9 cellular contexts compared by ENCODE assay signal in genomic region chr17:75667825-75668224, GRCh38. TPM values are rescaled to one million over a fixed set of nuclear protein-coding genes. Genes with fewer than 3 reads are reported as not detected.
DNase-seq lines count a peak whose midpoint lies in the region; ATAC-seq, FAIRE-seq and TF ChIP-seq lines count a peak whose summit lies in the region.
"Had no signal": no experiment of that assay in that cellular context is flagged by ENCODE, and none has a peak within 500 bp of the region (broad histone marks: within the 10 kb centered on the region; RNA-seq: fewer than 3 reads in every experiment).

No MANE protein-coding gene starts in this region.

- H3K9me3 Mint-ChIP-seq in stimulated activated naive B cell treated with anti-CD40 and anti-IgM and Interleukin-4, amounts not matched to agents 10 μg/mL and 1 μg/mL and 100 μg/mL, for 72 hours: peaks cover 0 to 3% of the 10 kb centered on the region in 2 donors

- ATAC-seq in HepG2 (no peak), HG03565 (IDR thresholded peaks at IDR 0.05; ENCODE audit: unreplicated experiment) (no peak), HG03139 (IDR thresholded peaks at IDR 0.05; ENCODE audit: unreplicated experiment) (no peak)
- ATAC-seq in stimulated activated naive B cell treated with anti-CD40 and anti-IgM and Interleukin-4, amounts not matched to agents 10 μg/mL and 1 μg/mL and 100 μg/mL, for 72 hours (replicated peaks): no peak

- TF ChIP-seq EP300 in HepG2 (IDR thresholded peaks at IDR 0.05; ENCODE audit: low read depth in 2 of 2, low read length in 2 of 2): no peak
- no peak for TF ChIP-seq EP300 in HepG2 (CRISPR knock-in tag; IDR thresholded peaks at IDR 0.05; ENCODE audit: borderline replicate concordance)

- H3K36me3 ChIP-seq in HEK293 (ENCODE audit: control insufficient read depth in 2 of 2, insufficient read depth in 1 of 2, low read length in 2 of 2): peaks cover 48 to 64% of the 10 kb centered on the region in 2 experiments
- H3K36me3 ChIP-seq in HepG2 (replicated peaks in 1 of 2; ENCODE audit: control insufficient read depth in 1 of 2, insufficient read depth in 2 of 2, low read length in 2 of 2): peaks cover 14 to 46% of the 10 kb centered on the region in 2 experiments
- H3K36me3 ChIP-seq in testis (ENCODE audit: low read depth, missing control alignments): no peaks in the 10 kb centered on the region

- 0% methylated on average over 4 of the region's 4 CpGs for WGBS in HepG2 (ENCODE audit: low lambda C conversion rate)
- WGBS in testis, 2 donors: 4 to 5% methylated on average over 4 of the region's 4 CpGs

- H3K4me2 ChIP-seq in HepG2 (ENCODE audit: low read depth, low read length): peak overlapping the region; percentile 82

- TF ChIP-seq POLR2A in HepG2 (IDR thresholded peaks at IDR 0.05; ENCODE audit: insufficient read depth in 1 of 2, low read depth in 2 of 2, low read length in 2 of 2) (no peak), testis (IDR thresholded peaks at IDR 0.05) (no peak)

- peaks cover 22 to 41% of the 10 kb centered on the region in 2 donors for H3K4me1 Mint-ChIP-seq in stimulated activated naive B cell treated with anti-CD40 and anti-IgM and Interleukin-4, amounts not matched to agents 10 μg/mL and 1 μg/mL and 100 μg/mL, for 72 hours

- no peak for TF ChIP-seq RAD21 in HepG2 (CRISPR knock-in tag; IDR thresholded peaks at IDR 0.05)

- H2AFZ ChIP-seq in HepG2 (ENCODE audit: low read length): no peak overlapping the region

- H3K79me2 ChIP-seq in HepG2 (ENCODE audit: insufficient read depth, low read length): peaks cover 68% of the 10 kb centered on the region

- no peak for DNase-seq in astrocyte of the cerebellum (ENCODE audit: low read depth)
- no peak for DNase-seq in HepG2 (ENCODE audit: low spot score)
- no peak for DNase-seq in testis
- DNase-seq in stimulated activated naive B cell treated with anti-CD40 and anti-IgM and Interleukin-4, amounts not matched to agents 10 μg/mL and 1 μg/mL and 100 μg/mL, for 72 hours: no peak
- no peak for DNase-seq in KBM-7

- no peaks in the 10 kb centered on the region for H3K27me3 Mint-ChIP-seq in stimulated activated naive B cell treated with anti-CD40 and anti-IgM and Interleukin-4, amounts not matched to agents 10 μg/mL and 1 μg/mL and 100 μg/mL, for 72 hours

- BruUV-seq in HepG2 (replicated peaks; lab: Mats Ljungman, UMichigan): no TSS peak

- in situ Hi-C loops in astrocyte of the cerebellum (cut with HindIII; ENCODE audit: low sequenced_read_pairs) (no loop called here), HepG2 (cut with HindIII; ENCODE audit: extremely low pct_ligation_motif_present, low pct_unique_long_range_greater_than_20kb) (no loop called here), KBM-7 (cut with MboI; ENCODE audit: low pct_unique_long_range_greater_than_20kb, low sequenced_read_pairs) (no loop called here)

- H3K4me3 Mint-ChIP-seq in stimulated activated naive B cell treated with anti-CD40 and anti-IgM and Interleukin-4, amounts not matched to agents 10 μg/mL and 1 μg/mL and 100 μg/mL, for 72 hours: no peak overlapping the region

- peaks cover 20 to 36% of the 10 kb centered on the region in 2 donors for H3K36me3 Mint-ChIP-seq in stimulated activated naive B cell treated with anti-CD40 and anti-IgM and Interleukin-4, amounts not matched to agents 10 μg/mL and 1 μg/mL and 100 μg/mL, for 72 hours

- peaks cover 6% of the 10 kb centered on the region; the same call in 1 of the 2 replicates for H4K20me1 ChIP-seq in HepG2 (ENCODE audit: insufficient read depth, low read length)

- H3K4me3 ChIP-seq in HEK293 (ENCODE audit: low read depth, low read length) (peak overlapping the region; percentile 95), astrocyte of the cerebellum (ENCODE audit: low read depth, low read length) (peak overlapping the region; percentile 75), HepG2 (replicated peaks in 1 of 3; ENCODE audit: insufficient read depth in 1 of 3, low read depth in 2 of 3, low read length in 3 of 3) (peak overlapping the region; percentile 77 to 99 (median 99)), testis (peak overlapping the region; percentile 78 to 84)

- H3K9me3 ChIP-seq in HEK293 (ENCODE audit: control insufficient read depth, insufficient read depth, low read depth, low read length): no peaks in the 10 kb centered on the region
- H3K9me3 ChIP-seq in HepG2 (ENCODE audit: low read length): no peaks in the 10 kb centered on the region
- H3K9me3 ChIP-seq in testis: no peaks in the 10 kb centered on the region

- FAIRE-seq in HepG2 (lab: Jason Lieb, UNC): no peak

- H3K4me1 ChIP-seq in HEK293 (ENCODE audit: control insufficient read depth, insufficient read depth, low read length) (peaks cover 10% of the 10 kb centered on the region; the same call in 1 of the 2 replicates), HepG2 (ENCODE audit: insufficient read depth, low read length) (peaks cover 39% of the 10 kb centered on the region), testis (peaks cover 15% of the 10 kb centered on the region)

- no peak for TF ChIP-seq CTCF in HEK293 (tag by site-specific recombination; IDR thresholded peaks at IDR 0.05)
- no peak for TF ChIP-seq CTCF in astrocyte of the cerebellum (IDR thresholded peaks at IDR 0.05; ENCODE audit: low read depth, low read length, missing control alignments)
- no peak for TF ChIP-seq CTCF in HepG2 (CRISPR knock-in tag; IDR thresholded peaks at IDR 0.05)
- TF ChIP-seq CTCF in testis (IDR thresholded peaks at IDR 0.05): no peak

- H3K9ac ChIP-seq in HepG2 (ENCODE audit: insufficient read depth, low read depth, low read length): peak overlapping the region; percentile 92

- no peak overlapping the region for H3K27ac Mint-ChIP-seq in stimulated activated naive B cell treated with anti-CD40 and anti-IgM and Interleukin-4, amounts not matched to agents 10 μg/mL and 1 μg/mL and 100 μg/mL, for 72 hours

- H3K27ac ChIP-seq in HEK293 (ENCODE audit: extremely low read depth, low read depth, low read length) (no peak overlapping the region), HepG2 (ENCODE audit: extremely low read length, insufficient read depth, low read length) (peak overlapping the region; percentile 69), testis (peak overlapping the region; percentile 51 to 76)

- intact Hi-C loops in HepG2 (cut with micrococcal nuclease; ENCODE audit: unreplicated experiment) (loop anchor here (1.0 kb wide), 1 partner anchor 35 kb away; the partner anchor contains the start of gene SMIM5), testis (cut with DNase I; ENCODE audit: low total_unique reads) (no loop called here)

- H3K27me3 ChIP-seq in HepG2 (ENCODE audit: control insufficient read depth in 1 of 2, insufficient read depth in 2 of 2, low read length in 2 of 2) (peaks cover 0 to 5% of the 10 kb centered on the region in 2 experiments; a peak in 1 of 5 replicates), testis (no peaks in the 10 kb centered on the region)

- POLR2A ChIA-PET in HEK293 (lab: Yijun Ruan, JAX) (interaction anchor here (1.1 to 3.3 kb wide), 6 partner anchors 10 to 150 kb away, joined by 3 to 11 read pairs (median 6); a partner anchor contains a TSS), HepG2 (lab: Yijun Ruan, JAX) (interaction anchor here (1.3 to 2.0 kb wide), 3 partner anchors 22 to 86 kb away, joined by 3 to 11 read pairs (median 4); partner anchors contain the start of gene ITGB4)

- CTCF ChIA-PET in HEK293 (lab: Yijun Ruan, JAX): interaction anchor here (4.0 to 4.6 kb wide), 2 partner anchors 34 to 81 kb away, joined by 42 to 48 read pairs; partner anchors contain the start of gene SMIM5
- CTCF ChIA-PET in HepG2 (lab: Yijun Ruan, JAX; ENCODE audit: low intra/inter-chr PET ratio, low total read pairs): interaction anchor here (1.4 kb wide), 1 partner anchor 34 kb away, joined by 3 read pairs; no protein-coding TSS in a partner anchor

RNA-seq across cellular contexts. Expression of gene SAP30BP, which starts 0.7 kb away (rescaled TPM):
- 99.4 and 109 TPM in 2 replicates for total RNA-seq in HepG2 (2016; rRNA removed; fragmentation: Illumina TruSeq; extraction: Trizol)
- 35.7 and 41.2 TPM in 2 replicates for total RNA-seq in HepG2 (2016; cell fraction: cytosol; rRNA removed; fragmentation: Illumina TruSeq; extraction: Trizol; ENCODE audit: low read depth)
- 105 and 112 TPM in 2 replicates for total RNA-seq in HepG2 (2016; cell fraction: insoluble cytoplasmic fraction; rRNA removed; fragmentation: Illumina TruSeq; extraction: Trizol)
- 35.1 and 45.2 TPM in 2 replicates for total RNA-seq in HepG2 (2016; cell fraction: membrane; rRNA removed; fragmentation: Illumina TruSeq; extraction: Trizol)
- 76.4 and 82.2 TPM in 2 replicates for total RNA-seq in HepG2 (2016; cell fraction: nucleus; rRNA removed; fragmentation: Illumina TruSeq; extraction: Trizol)
- 67.7 and 80.1 TPM in 2 replicates for polyA plus RNA-seq in HepG2 (2011; rRNA removed)
- polyA plus RNA-seq in HepG2 (2011; cell fraction: cytosol; rRNA removed): 59.4 and 67.4 TPM in 2 replicates
- 191 and 218 TPM in 2 replicates for polyA plus RNA-seq in HepG2 (2011; cell fraction: nucleus; rRNA removed)
- 57.3 and 65.0 TPM in 2 replicates for polyA plus RNA-seq in HepG2 (2012)
- polyA plus RNA-seq in HepG2 (2016; cell fraction: cytosol; fragmentation: Illumina TruSeq; extraction: Trizol; ENCODE audit: low read depth): 20.2 and 20.5 TPM in 2 replicates
- 110 and 119 TPM in 2 replicates for polyA plus RNA-seq in HepG2 (2016; cell fraction: insoluble cytoplasmic fraction; fragmentation: Illumina TruSeq; extraction: Trizol; ENCODE audit: low read depth)
- polyA plus RNA-seq in HepG2 (2016; cell fraction: membrane; fragmentation: Illumina TruSeq; extraction: Trizol; ENCODE audit: low read depth): 27.8 and 32.7 TPM in 2 replicates
- polyA plus RNA-seq in HepG2 (2016; cell fraction: nucleus; fragmentation: Illumina TruSeq; extraction: Trizol; ENCODE audit: insufficient read depth, low read depth): 131 and 143 TPM in 2 replicates
- polyA minus RNA-seq in HepG2 (2011; rRNA and poly(A)+ RNA removed; ENCODE audit: low replicate concordance): 42.3 and 45.2 TPM in 2 replicates
- 17.6 and 28.8 TPM in 2 replicates for polyA minus RNA-seq in HepG2 (2011; cell fraction: cytosol; rRNA and poly(A)+ RNA removed)
- 90.4 and 101 TPM in 2 replicates for polyA minus RNA-seq in HepG2 (2011; cell fraction: nucleus; rRNA and poly(A)+ RNA removed)
- total RNA-seq in testis: 10 to 100 TPM; 86.9 to 95.9 TPM
- polyA plus RNA-seq in testis (ENCODE audit: insufficient read depth, low read depth, low replicate concordance): 78.4 TPM

RNA-seq across cellular contexts. Expression of gene RECQL5, which starts 0.9 kb away (rescaled TPM):
- total RNA-seq in HepG2 (2016; rRNA removed; fragmentation: Illumina TruSeq; extraction: Trizol) (17.8 and 32.0 TPM in 2 replicates), testis (10 to 100 TPM; 81.4 to 99.6 TPM)
- total RNA-seq in HepG2 (2016; cell fraction: cytosol; rRNA removed; fragmentation: Illumina TruSeq; extraction: Trizol; ENCODE audit: low read depth): 38.8 and 39.2 TPM in 2 replicates
- 17.8 and 31.1 TPM in 2 replicates for total RNA-seq in HepG2 (2016; cell fraction: insoluble cytoplasmic fraction; rRNA removed; fragmentation: Illumina TruSeq; extraction: Trizol)
- total RNA-seq in HepG2 (2016; cell fraction: membrane; rRNA removed; fragmentation: Illumina TruSeq; extraction: Trizol): 9.2 and 11.3 TPM in 2 replicates
- total RNA-seq in HepG2 (2016; cell fraction: nucleus; rRNA removed; fragmentation: Illumina TruSeq; extraction: Trizol): 41.9 and 45.5 TPM in 2 replicates
- polyA plus RNA-seq in HepG2 (2011; rRNA removed) (27.7 and 33.4 TPM in 2 replicates), testis (ENCODE audit: insufficient read depth, low read depth, low replicate concordance) (60.0 TPM)
- polyA plus RNA-seq in HepG2 (2011; cell fraction: cytosol; rRNA removed): 8.7 and 11.9 TPM in 2 replicates
- 256 and 300 TPM in 2 replicates for polyA plus RNA-seq in HepG2 (2011; cell fraction: nucleus; rRNA removed)
- 38.2 and 41.9 TPM in 2 replicates for polyA plus RNA-seq in HepG2 (2012)
- 1.7 and 1.9 TPM in 2 replicates for polyA plus RNA-seq in HepG2 (2016; cell fraction: cytosol; fragmentation: Illumina TruSeq; extraction: Trizol; ENCODE audit: low read depth)
- 12.2 and 17.3 TPM in 2 replicates for polyA plus RNA-seq in HepG2 (2016; cell fraction: insoluble cytoplasmic fraction; fragmentation: Illumina TruSeq; extraction: Trizol; ENCODE audit: low read depth)
- 3.6 and 4.1 TPM in 2 replicates for polyA plus RNA-seq in HepG2 (2016; cell fraction: membrane; fragmentation: Illumina TruSeq; extraction: Trizol; ENCODE audit: low read depth)
- 112 and 116 TPM in 2 replicates for polyA plus RNA-seq in HepG2 (2016; cell fraction: nucleus; fragmentation: Illumina TruSeq; extraction: Trizol; ENCODE audit: insufficient read depth, low read depth)
- polyA minus RNA-seq in HepG2 (2011; rRNA and poly(A)+ RNA removed; ENCODE audit: low replicate concordance): 51.0 and 71.9 TPM in 2 replicates
- 15.1 and 15.3 TPM in 2 replicates for polyA minus RNA-seq in HepG2 (2011; cell fraction: cytosol; rRNA and poly(A)+ RNA removed)
- polyA minus RNA-seq in HepG2 (2011; cell fraction: nucleus; rRNA and poly(A)+ RNA removed): 69.1 and 72.6 TPM in 2 replicates

RNA-seq across cellular contexts. Expression of gene SMIM5, which starts 34.6 kb away (rescaled TPM):
- total RNA-seq in HepG2 (2016; rRNA removed; fragmentation: Illumina TruSeq; extraction: Trizol): not detected in 2 replicates
- total RNA-seq in HepG2 (2016; cell fraction: cytosol; rRNA removed; fragmentation: Illumina TruSeq; extraction: Trizol; ENCODE audit: low read depth): not detected in 2 replicates
- total RNA-seq in HepG2 (2016; cell fraction: insoluble cytoplasmic fraction; rRNA removed; fragmentation: Illumina TruSeq; extraction: Trizol): 0.09 TPM in 1 of 2 replicates, not detected in the other
- not detected in 2 replicates for total RNA-seq in HepG2 (2016; cell fraction: membrane; rRNA removed; fragmentation: Illumina TruSeq; extraction: Trizol)
- total RNA-seq in HepG2 (2016; cell fraction: nucleus; rRNA removed; fragmentation: Illumina TruSeq; extraction: Trizol): not detected in 2 replicates
- 0.05 TPM in 1 of 2 replicates, not detected in the other for polyA plus RNA-seq in HepG2 (2011; rRNA removed)
- 0.05 TPM in 1 of 2 replicates, not detected in the other for polyA plus RNA-seq in HepG2 (2011; cell fraction: cytosol; rRNA removed)
- polyA plus RNA-seq in HepG2 (2011; cell fraction: nucleus; rRNA removed): 0.35 and 0.80 TPM in 2 replicates
- 0.20 and 0.48 TPM in 2 replicates for polyA plus RNA-seq in HepG2 (2012)
- not detected in 2 replicates for polyA plus RNA-seq in HepG2 (2016; cell fraction: cytosol; fragmentation: Illumina TruSeq; extraction: Trizol; ENCODE audit: low read depth)
- 0.14 TPM in 1 of 2 replicates, not detected in the other for polyA plus RNA-seq in HepG2 (2016; cell fraction: insoluble cytoplasmic fraction; fragmentation: Illumina TruSeq; extraction: Trizol; ENCODE audit: low read depth)
- polyA plus RNA-seq in HepG2 (2016; cell fraction: membrane; fragmentation: Illumina TruSeq; extraction: Trizol; ENCODE audit: low read depth): not detected in 2 replicates
- polyA plus RNA-seq in HepG2 (2016; cell fraction: nucleus; fragmentation: Illumina TruSeq; extraction: Trizol; ENCODE audit: insufficient read depth, low read depth): not detected in 2 replicates
- not detected in 2 replicates for polyA minus RNA-seq in HepG2 (2011; rRNA and poly(A)+ RNA removed; ENCODE audit: low replicate concordance)
- polyA minus RNA-seq in HepG2 (2011; cell fraction: cytosol; rRNA and poly(A)+ RNA removed): not detected in 2 replicates
- polyA minus RNA-seq in HepG2 (2011; cell fraction: nucleus; rRNA and poly(A)+ RNA removed): 0.26 TPM in 1 of 2 replicates, not detected in the other
- 1 to 10 TPM; 2.0 TPM for total RNA-seq in testis
- polyA plus RNA-seq in testis (ENCODE audit: insufficient read depth, low read depth, low replicate concordance): 1.9 TPM
- total RNA-seq: dermis microvascular lymphatic vessel endothelial cell had no signal

RNA-seq across cellular contexts. Expression of gene ITGB4, which starts 53.4 kb away (rescaled TPM):
- total RNA-seq in HepG2 (2016; rRNA removed; fragmentation: Illumina TruSeq; extraction: Trizol): 4.0 and 6.9 TPM in 2 replicates
- 9.2 and 10.4 TPM in 2 replicates for total RNA-seq in HepG2 (2016; cell fraction: cytosol; rRNA removed; fragmentation: Illumina TruSeq; extraction: Trizol; ENCODE audit: low read depth)
- 3.9 and 6.3 TPM in 2 replicates for total RNA-seq in HepG2 (2016; cell fraction: insoluble cytoplasmic fraction; rRNA removed; fragmentation: Illumina TruSeq; extraction: Trizol)
- total RNA-seq in HepG2 (2016; cell fraction: membrane; rRNA removed; fragmentation: Illumina TruSeq; extraction: Trizol): 10.1 and 14.6 TPM in 2 replicates
- total RNA-seq in HepG2 (2016; cell fraction: nucleus; rRNA removed; fragmentation: Illumina TruSeq; extraction: Trizol): 3.7 and 3.9 TPM in 2 replicates
- polyA plus RNA-seq in HepG2 (2011; rRNA removed): 14.5 and 14.7 TPM in 2 replicates
- polyA plus RNA-seq in HepG2 (2011; cell fraction: cytosol; rRNA removed): 5.1 and 8.2 TPM in 2 replicates
- polyA plus RNA-seq in HepG2 (2011; cell fraction: nucleus; rRNA removed): 28.7 and 39.5 TPM in 2 replicates
- 13.2 and 14.2 TPM in 2 replicates for polyA plus RNA-seq in HepG2 (2012)
- polyA plus RNA-seq in HepG2 (2016; cell fraction: cytosol; fragmentation: Illumina TruSeq; extraction: Trizol; ENCODE audit: low read depth): 36.1 and 40.9 TPM in 2 replicates
- 10.5 and 16.8 TPM in 2 replicates for polyA plus RNA-seq in HepG2 (2016; cell fraction: insoluble cytoplasmic fraction; fragmentation: Illumina TruSeq; extraction: Trizol; ENCODE audit: low read depth)
- polyA plus RNA-seq in HepG2 (2016; cell fraction: membrane; fragmentation: Illumina TruSeq; extraction: Trizol; ENCODE audit: low read depth): 41.4 and 43.0 TPM in 2 replicates
- 20.5 and 28.1 TPM in 2 replicates for polyA plus RNA-seq in HepG2 (2016; cell fraction: nucleus; fragmentation: Illumina TruSeq; extraction: Trizol; ENCODE audit: insufficient read depth, low read depth)
- 25.3 and 28.4 TPM in 2 replicates for polyA minus RNA-seq in HepG2 (2011; rRNA and poly(A)+ RNA removed; ENCODE audit: low replicate concordance)
- polyA minus RNA-seq in HepG2 (2011; cell fraction: cytosol; rRNA and poly(A)+ RNA removed): 8.4 and 12.7 TPM in 2 replicates
- 3.2 and 6.3 TPM in 2 replicates for polyA minus RNA-seq in HepG2 (2011; cell fraction: nucleus; rRNA and poly(A)+ RNA removed)
- 10 to 100 TPM in 1 of 2 donors, 1 to 10 TPM in 1; 7.6 to 11.6 TPM for total RNA-seq in testis
- 16.4 TPM for polyA plus RNA-seq in testis (ENCODE audit: insufficient read depth, low read depth, low replicate concordance)

Comparison
In these comparisons a context has a peak if more than half of its experiments do, and no peak if none do; other contexts are left out.
1. Of the 63 proteins assayed by ChIP-seq in both HepG2 and HEK293: peak only in HepG2: ZNF747; only in HEK293: none; in both: none; in neither: 62.